In the genomic region with DNA sequence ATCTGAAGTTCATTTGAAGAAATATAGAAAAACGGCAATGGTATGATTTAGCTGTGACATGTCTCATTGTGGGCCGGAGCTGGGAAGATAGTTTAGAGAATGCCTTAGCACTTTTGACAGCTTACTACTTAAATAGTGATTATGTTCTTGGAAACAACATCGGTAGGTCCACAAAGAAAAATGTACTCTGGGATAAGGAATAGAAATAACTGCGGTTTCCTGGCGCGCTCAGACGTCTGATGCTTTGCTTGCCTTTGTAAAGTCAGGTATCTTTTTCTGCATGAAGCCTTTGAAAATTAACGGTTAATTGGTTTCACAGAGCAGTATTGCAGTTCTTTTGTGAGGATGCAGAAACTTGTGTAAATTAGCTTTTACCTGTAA, we compare ENCODE assay signal across 8 cellular contexts. TPM values are rescaled to one million over a fixed set of nuclear protein-coding genes. Genes with fewer than 3 reads are reported as not detected.
A peak's percentile ranks its signal among the peaks of the same experiment; 100 is the strongest.
DNase-seq lines count a peak whose midpoint lies in the region; ATAC-seq lines count a peak whose summit lies in the region.

No MANE protein-coding gene starts in this region.

- H3K4me1 Mint-ChIP-seq in activated T-helper 1 cell treated with anti-CD3 and anti-CD28 coated beads, Interleukin-12 subunit alpha, Interleukin-12 subunit beta, Interleukin-2, Interleukin-4 antibody, amounts not matched to agents 30 ng/mL and 10 ng/mL and 1 ng/mL, durations not matched to agents 14 hours and 24 hours and 36 hours (ENCODE audit: low read depth), result peaks cover 84% of the 10 kb centered on the region
- H3K4me1 Mint-ChIP-seq in stimulated activated memory B cell treated with anti-CD40 and anti-IgM and Interleukin-4, amounts not matched to agents 10 μg/mL and 1 μg/mL and 100 μg/mL, for 72 hours, result peaks cover 82% of the 10 kb centered on the region

- no peaks in the 10 kb centered on the region for H3K27me3 Mint-ChIP-seq in activated T-helper 1 cell treated with anti-CD3 and anti-CD28 coated beads, Interleukin-12 subunit alpha, Interleukin-12 subunit beta, Interleukin-2, Interleukin-4 antibody, amounts not matched to agents 30 ng/mL and 10 ng/mL and 1 ng/mL, durations not matched to agents 14 hours and 24 hours and 36 hours (ENCODE audit: insufficient read depth)
- H3K27me3 Mint-ChIP-seq in stimulated activated memory B cell treated with anti-CD40 and anti-IgM and Interleukin-4, amounts not matched to agents 10 μg/mL and 1 μg/mL and 100 μg/mL, for 72 hours, result no peaks in the 10 kb centered on the region

- ATAC-seq in stimulated activated memory B cell treated with anti-CD40 and anti-IgM and Interleukin-4, amounts not matched to agents 10 μg/mL and 1 μg/mL and 100 μg/mL, for 72 hours, result no peak
- ATAC-seq in HG02642 (IDR thresholded peaks at IDR 0.05; ENCODE audit: poor library complexity, unreplicated experiment) (no peak), HG03280 (IDR thresholded peaks at IDR 0.05; ENCODE audit: unreplicated experiment) (no peak)

- peaks cover 97% of the 10 kb centered on the region for H3K27me3 ChIP-seq in HUES48 (ENCODE audit: control insufficient read depth, insufficient read depth, low read length)
- peaks cover 89% of the 10 kb centered on the region for H3K27me3 ChIP-seq in iPS-15b (ENCODE audit: control insufficient read depth, insufficient read depth, low read length)

- intact Hi-C loops in activated T-helper 1 cell treated with anti-CD3 and anti-CD28 coated beads, Interleukin-12 subunit alpha, Interleukin-12 subunit beta, Interleukin-2, Interleukin-4 antibody, amounts not matched to agents 30 ng/mL and 10 ng/mL and 1 ng/mL, durations not matched to agents 14 hours and 24 hours and 36 hours (cut with micrococcal nuclease), result loop anchor here (5.0 to 10.0 kb wide), 3 partner anchors 46 to 959 kb away; a partner anchor contains a TSS

- H3K4me3 Mint-ChIP-seq in activated T-helper 1 cell treated with anti-CD3 and anti-CD28 coated beads, Interleukin-12 subunit alpha, Interleukin-12 subunit beta, Interleukin-2, Interleukin-4 antibody, amounts not matched to agents 30 ng/mL and 10 ng/mL and 1 ng/mL, durations not matched to agents 14 hours and 24 hours and 36 hours, result peak overlapping the region; percentile 93
- H3K4me3 Mint-ChIP-seq in stimulated activated memory B cell treated with anti-CD40 and anti-IgM and Interleukin-4, amounts not matched to agents 10 μg/mL and 1 μg/mL and 100 μg/mL, for 72 hours, result peak overlapping the region; percentile 93

- peaks cover 26% of the 10 kb centered on the region for H3K4me1 ChIP-seq in HUES48 (ENCODE audit: control insufficient read depth, insufficient read depth, low read length)
- H3K4me1 ChIP-seq in iPS-15b (ENCODE audit: control insufficient read depth, insufficient read depth, low read length), result peaks cover 6% of the 10 kb centered on the region

- peaks cover 2% of the 10 kb centered on the region for H3K36me3 Mint-ChIP-seq in activated T-helper 1 cell treated with anti-CD3 and anti-CD28 coated beads, Interleukin-12 subunit alpha, Interleukin-12 subunit beta, Interleukin-2, Interleukin-4 antibody, amounts not matched to agents 30 ng/mL and 10 ng/mL and 1 ng/mL, durations not matched to agents 14 hours and 24 hours and 36 hours (ENCODE audit: low read depth)
- no peaks in the 10 kb centered on the region for H3K36me3 Mint-ChIP-seq in stimulated activated memory B cell treated with anti-CD40 and anti-IgM and Interleukin-4, amounts not matched to agents 10 μg/mL and 1 μg/mL and 100 μg/mL, for 72 hours

- H3K36me3 ChIP-seq in HUES48 (ENCODE audit: control insufficient read depth, insufficient read depth, low read length), result no peaks in the 10 kb centered on the region
- no peaks in the 10 kb centered on the region for H3K36me3 ChIP-seq in iPS-15b (ENCODE audit: control insufficient read depth, insufficient read depth, low read length)

- peak overlapping the region; percentile 86 for H3K27ac Mint-ChIP-seq in activated T-helper 1 cell treated with anti-CD3 and anti-CD28 coated beads, Interleukin-12 subunit alpha, Interleukin-12 subunit beta, Interleukin-2, Interleukin-4 antibody, amounts not matched to agents 30 ng/mL and 10 ng/mL and 1 ng/mL, durations not matched to agents 14 hours and 24 hours and 36 hours
- peak overlapping the region; percentile 98 for H3K27ac Mint-ChIP-seq in stimulated activated memory B cell treated with anti-CD40 and anti-IgM and Interleukin-4, amounts not matched to agents 10 μg/mL and 1 μg/mL and 100 μg/mL, for 72 hours

- H3K9me3 ChIP-seq in HUES48 (ENCODE audit: control insufficient read depth, insufficient read depth, low read length) (no peaks in the 10 kb centered on the region), iPS-15b (ENCODE audit: control insufficient read depth, insufficient read depth, low read length) (no peaks in the 10 kb centered on the region)

- no peak overlapping the region for H3K27ac ChIP-seq in HUES48 (ENCODE audit: low read depth, low read length)

- H3K9me3 Mint-ChIP-seq in activated T-helper 1 cell treated with anti-CD3 and anti-CD28 coated beads, Interleukin-12 subunit alpha, Interleukin-12 subunit beta, Interleukin-2, Interleukin-4 antibody, amounts not matched to agents 30 ng/mL and 10 ng/mL and 1 ng/mL, durations not matched to agents 14 hours and 24 hours and 36 hours, result no peaks in the 10 kb centered on the region
- H3K9me3 Mint-ChIP-seq in stimulated activated memory B cell treated with anti-CD40 and anti-IgM and Interleukin-4, amounts not matched to agents 10 μg/mL and 1 μg/mL and 100 μg/mL, for 72 hours, result no peaks in the 10 kb centered on the region

- peak overlapping the region; percentile 66 for H3K4me3 ChIP-seq in HUES48 (ENCODE audit: low read depth, low read length)
- H3K4me3 ChIP-seq in iPS-15b (ENCODE audit: low read depth, low read length), result peak overlapping the region; percentile 65

- DNase-seq in activated T-helper 1 cell treated with anti-CD3 and anti-CD28 coated beads, Interleukin-12 subunit alpha, Interleukin-12 subunit beta, Interleukin-2, Interleukin-4 antibody, amounts not matched to agents 30 ng/mL and 10 ng/mL and 1 ng/mL, durations not matched to agents 14 hours and 24 hours and 36 hours (ENCODE audit: low spot score), result no peak
- no peak for DNase-seq in AG20443 (ENCODE audit: low spot score)
- no peak for DNase-seq in activated CD4-positive, alpha-beta T cell treated with anti-CD3 and anti-CD28 coated beads, Interleukin-2, amount 50 U/mL, for 1 hour

- H3K9ac ChIP-seq in HUES48 (ENCODE audit: low read depth, low read length) (no peak overlapping the region), iPS-15b (ENCODE audit: low read depth, low read length) (no peak overlapping the region)

RNA-seq across cellular contexts. Expression of a gene that starts 1.4 kb away (rescaled TPM):
- 46.9 and 58.9 TPM in 2 replicates for total RNA-seq in activated T-helper 1 cell treated with anti-CD3 and anti-CD28 coated beads, Interleukin-12 subunit alpha, Interleukin-12 subunit beta, Interleukin-2, Interleukin-4 antibody, amounts not matched to agents 30 ng/mL and 10 ng/mL and 1 ng/mL, durations not matched to agents 14 hours and 24 hours and 36 hours
